In genomic region chr4:95362066-95362465, GRCh38 we compare ENCODE assay signal across 16 cellular contexts.
"Had no signal": no experiment of that assay in that cellular context is flagged by ENCODE, and none has a peak within 500 bp of the region (broad histone marks: within the 10 kb centered on the region; RNA-seq: fewer than 3 reads in every experiment).

No MANE protein-coding gene starts in this region.

- H3K36me3 ChIP-seq: heart left ventricle, pancreas, transverse colon had no signal

- H3K4me3 ChIP-seq: coronary artery, heart left ventricle, lung, pancreas, testis, transverse colon had no signal

- H3K4me1 ChIP-seq: pancreas had no signal

- H3K27me3 ChIP-seq: heart left ventricle, pancreas, testis, transverse colon had no signal

- H3K9me3 Mint-ChIP-seq: naive B cell had no signal

- H3K4me3 Mint-ChIP-seq: naive B cell had no signal

- H3K27ac Mint-ChIP-seq: progenitor cell of endocrine pancreas had no signal

- H3K27me3 Mint-ChIP-seq: naive B cell, progenitor cell of endocrine pancreas had no signal

- H3K27ac ChIP-seq: coronary artery, heart left ventricle, pancreas, testis, transverse colon had no signal

- H3K9me3 ChIP-seq: heart left ventricle, pancreas, testis, transverse colon had no signal

- H3K36me3 Mint-ChIP-seq: naive B cell had no signal

- H3K4me1 Mint-ChIP-seq: naive B cell had no signal

- DNase-seq: effector CD8-positive, alpha-beta T cell; foreskin melanocyte; heart left ventricle; islet precursor cell; left ventricle myocardium superior; naive B cell; pancreas; right cardiac atrium; small intestine; stimulated activated CD4-positive, alpha-beta T cell treated with anti-CD3 and anti-CD28 coated beads, Interleukin-2, amount 100 ng/mL, for 48 hours; stimulated activated naive CD4-positive, alpha-beta T cell treated with Interleukin-2 at 50 U/mL for 16 hours; transverse colon had no signal
